Comparison of ENCODE assay signal across 23 cellular contexts in the genomic region with DNA sequence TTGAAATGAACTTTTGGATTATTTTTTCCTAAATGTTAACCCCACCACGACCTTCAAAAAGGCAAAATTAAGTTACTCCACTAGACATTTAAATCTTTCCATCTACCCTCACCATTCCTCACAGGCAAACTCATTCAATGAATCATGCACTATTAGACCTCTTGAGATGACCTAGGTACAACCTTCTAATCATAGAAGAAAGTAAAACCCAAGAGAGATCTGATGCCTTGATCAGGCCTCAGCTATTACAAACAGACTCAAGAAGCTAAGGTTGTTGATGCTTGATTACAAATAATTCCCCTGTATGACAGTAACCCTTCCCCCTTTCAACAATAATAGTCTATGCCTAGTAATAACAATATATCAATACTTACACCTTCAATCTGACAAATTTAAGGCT. TPM values are rescaled to one million over a fixed set of nuclear protein-coding genes. Genes with fewer than 3 reads are reported as not detected.
A peak's percentile ranks its signal among the peaks of the same experiment; 100 is the strongest.
DNase-seq lines count a peak whose midpoint lies in the region; ATAC-seq, FAIRE-seq and TF ChIP-seq lines count a peak whose summit lies in the region.
"Had no signal": no experiment of that assay in that cellular context is flagged by ENCODE, and none has a peak within 500 bp of the region (broad histone marks: within the 10 kb centered on the region; RNA-seq: fewer than 3 reads in every experiment).

No MANE protein-coding gene starts in this region.

- peaks cover 75% of the 10 kb centered on the region for H3K4me1 Mint-ChIP-seq in dendritic cell treated with granulocyte-macrophage colony-stimulating factor and Interleukin-4, amounts not matched to agents 40 ng/mL and 50 ng/mL, for 4 days (ENCODE audit: low read depth)
- peaks cover 73% of the 10 kb centered on the region for H3K4me1 Mint-ChIP-seq in stimulated activated naive CD8-positive, alpha-beta T cell treated with anti-CD3 and anti-CD28 coated beads, Interleukin-15, Interleukin-2, amounts not matched to agents 100 ng/mL and 50 ng/mL, for 24 hours (ENCODE audit: low read depth)
- H3K4me1 Mint-ChIP-seq in neural progenitor cell: peaks cover 14% of the 10 kb centered on the region

- no peaks in the 10 kb centered on the region for H3K36me3 ChIP-seq in neural progenitor cell

- no peak overlapping the region for H3K4me2 ChIP-seq in neural progenitor cell
- H3K4me2 ChIP-seq: SK-N-SH had no signal

- no peaks in the 10 kb centered on the region for H3K9me3 Mint-ChIP-seq in activated naive CD4-positive, alpha-beta T cell treated with anti-CD3 and anti-CD28 coated beads, Interleukin-2, amount 50 U/mL, for 72 hours
- H3K9me3 Mint-ChIP-seq in dendritic cell treated with granulocyte-macrophage colony-stimulating factor and Interleukin-4, amounts not matched to agents 40 ng/mL and 50 ng/mL, for 4 days: no peaks in the 10 kb centered on the region
- H3K9me3 Mint-ChIP-seq in stimulated activated naive CD8-positive, alpha-beta T cell treated with anti-CD3 and anti-CD28 coated beads, Interleukin-15, Interleukin-2, amounts not matched to agents 100 ng/mL and 50 ng/mL, for 24 hours: no peaks in the 10 kb centered on the region
- no peaks in the 10 kb centered on the region for H3K9me3 Mint-ChIP-seq in neural progenitor cell
- H3K9me3 Mint-ChIP-seq: CD14-positive monocyte; CD8-positive, alpha-beta memory T cell had no signal

- no peak overlapping the region for H3K4me3 ChIP-seq in neural progenitor cell

- H3K4me3 Mint-ChIP-seq in dendritic cell treated with granulocyte-macrophage colony-stimulating factor and Interleukin-4, amounts not matched to agents 40 ng/mL and 50 ng/mL, for 4 days: no peak overlapping the region
- H3K4me3 Mint-ChIP-seq in stimulated activated naive CD8-positive, alpha-beta T cell treated with anti-CD3 and anti-CD28 coated beads, Interleukin-15, Interleukin-2, amounts not matched to agents 100 ng/mL and 50 ng/mL, for 24 hours: peak overlapping the region; percentile 48
- no peak overlapping the region for H3K4me3 Mint-ChIP-seq in neural progenitor cell
- H3K4me3 Mint-ChIP-seq: CD14-positive monocyte; CD8-positive, alpha-beta memory T cell had no signal

- peak; percentile 9 to 61 for ATAC-seq in activated naive CD4-positive, alpha-beta T cell treated with anti-CD3 and anti-CD28 coated beads, Interleukin-2, amount 50 U/mL, for 72 hours
- ATAC-seq in GM21723 (IDR thresholded peaks at IDR 0.05; ENCODE audit: unreplicated experiment): no peak
- ATAC-seq: HCT116, PC-3 had no signal

- H4K20me1 ChIP-seq in neural progenitor cell (ENCODE audit: low read depth): peaks cover 6% of the 10 kb centered on the region

- H3K36me3 Mint-ChIP-seq in activated naive CD4-positive, alpha-beta T cell treated with anti-CD3 and anti-CD28 coated beads, Interleukin-2, amount 50 U/mL, for 72 hours: peaks cover 0 to 7% of the 10 kb centered on the region in 2 donors
- H3K36me3 Mint-ChIP-seq in dendritic cell treated with granulocyte-macrophage colony-stimulating factor and Interleukin-4, amounts not matched to agents 40 ng/mL and 50 ng/mL, for 4 days (ENCODE audit: low read depth): peaks cover 56% of the 10 kb centered on the region
- H3K36me3 Mint-ChIP-seq in stimulated activated naive CD8-positive, alpha-beta T cell treated with anti-CD3 and anti-CD28 coated beads, Interleukin-15, Interleukin-2, amounts not matched to agents 100 ng/mL and 50 ng/mL, for 24 hours (ENCODE audit: low read depth): peaks cover 75% of the 10 kb centered on the region
- H3K36me3 Mint-ChIP-seq in neural progenitor cell: peaks cover 2% of the 10 kb centered on the region

- no peaks in the 10 kb centered on the region for H3K27me3 Mint-ChIP-seq in dendritic cell treated with granulocyte-macrophage colony-stimulating factor and Interleukin-4, amounts not matched to agents 40 ng/mL and 50 ng/mL, for 4 days
- H3K27me3 Mint-ChIP-seq in stimulated activated naive CD8-positive, alpha-beta T cell treated with anti-CD3 and anti-CD28 coated beads, Interleukin-15, Interleukin-2, amounts not matched to agents 100 ng/mL and 50 ng/mL, for 24 hours: no peaks in the 10 kb centered on the region
- no peaks in the 10 kb centered on the region for H3K27me3 Mint-ChIP-seq in neural progenitor cell (ENCODE audit: insufficient read depth, low read depth)
- H3K27me3 Mint-ChIP-seq: CD8-positive, alpha-beta memory T cell had no signal

- intact Hi-C loops in dendritic cell treated with granulocyte-macrophage colony-stimulating factor and Interleukin-4, amounts not matched to agents 40 ng/mL and 50 ng/mL, for 4 days (cut with micrococcal nuclease): no loop called here

- no peak overlapping the region for H3K27ac Mint-ChIP-seq in activated naive CD4-positive, alpha-beta T cell treated with anti-CD3 and anti-CD28 coated beads, Interleukin-2, amount 50 U/mL, for 72 hours
- H3K27ac Mint-ChIP-seq in dendritic cell treated with granulocyte-macrophage colony-stimulating factor and Interleukin-4, amounts not matched to agents 40 ng/mL and 50 ng/mL, for 4 days: peak overlapping the region; percentile 41
- peak overlapping the region; percentile 89 for H3K27ac Mint-ChIP-seq in stimulated activated naive CD8-positive, alpha-beta T cell treated with anti-CD3 and anti-CD28 coated beads, Interleukin-15, Interleukin-2, amounts not matched to agents 100 ng/mL and 50 ng/mL, for 24 hours
- no peak overlapping the region for H3K27ac Mint-ChIP-seq in neural progenitor cell

- no peaks in the 10 kb centered on the region for H3F3A ChIP-seq in neural progenitor cell (ENCODE audit: low read depth)

- H3K4me1 ChIP-seq in neural progenitor cell: peaks cover 12% of the 10 kb centered on the region

- H3K27me3 ChIP-seq in neural progenitor cell: no peaks in the 10 kb centered on the region

- H3K27ac ChIP-seq in neural progenitor cell: no peak overlapping the region
- H3K27ac ChIP-seq: HL-60 had no signal

- peak; percentile 55 for FAIRE-seq in D721Med (lab: Jason Lieb, UNC)
- FAIRE-seq: GM12891 had no signal

- H2AFZ ChIP-seq in neural progenitor cell (replicated peaks): no peak overlapping the region

- TF ChIP-seq CTCF in D721Med (IDR thresholded peaks at IDR 0.05; ENCODE audit: insufficient read depth, missing control alignments) (no peak), neural progenitor cell (IDR thresholded peaks at IDR 0.05) (no peak)

- no peaks in the 10 kb centered on the region for H3K9me3 ChIP-seq in neural progenitor cell (ENCODE audit: low read depth)
- H3K9me3 ChIP-seq: SK-N-SH had no signal

- no peak for DNase-seq in activated naive CD4-positive, alpha-beta T cell treated with anti-CD3 and anti-CD28 coated beads, Interleukin-2, amount 50 U/mL, for 72 hours (ENCODE audit: low spot score in 2 of 2)
- DNase-seq in activated naive CD4-positive, alpha-beta T cell treated with anti-CD3 and anti-CD28 coated beads, Interleukin-2, amount 50 U/mL, for 16 hours: no peak
- no peak for DNase-seq in D721Med (ENCODE audit: insufficient read length, low spot score)
- no peak for DNase-seq in neural progenitor cell (ENCODE audit: low spot score)
- DNase-seq: CD8-positive, alpha-beta memory T cell; DMS79 treated with DMSO at 0.1 percent for 48 hours; GF-D8; NCI-H1048; NCI-H1436; NCI-H187 treated with DMSO at 0.1 percent for 48 hours; NCI-H446; NCI-H524 treated with DMSO at 0.1 percent for 48 hours; NCI-H82; NK-92 treated with Interleukin-12 subunit alpha and Interleukin-12 subunit beta, amount 100 ng/mL, for 24 hours; PC-3; SK-N-SH had no signal

- H3K79me2 ChIP-seq in neural progenitor cell (ENCODE audit: low read depth): no peaks in the 10 kb centered on the region

- H3K9ac ChIP-seq in neural progenitor cell: no peak overlapping the region
- H3K9ac ChIP-seq: SK-N-SH had no signal

RNA-seq across cellular contexts. Expression of gene TAPT1, which starts 18.9 kb away (rescaled TPM):
- 10 to 100 TPM; 33.6 to 52.5 TPM for total RNA-seq in activated naive CD4-positive, alpha-beta T cell treated with anti-CD3 and anti-CD28 coated beads, Interleukin-2, amount 50 U/mL, for 72 hours
- total RNA-seq in neural progenitor cell (ENCODE audit: low replicate concordance): 16.4 and 18.9 TPM in 2 replicates

Comparison
In these comparisons a context has a peak if more than half of its experiments do, and no peak if none do; other contexts are left out.
1. H3K27ac Mint-ChIP-seq: peak in dendritic cell treated with granulocyte-macrophage colony-stimulating factor and Interleukin-4, amounts not matched to agents 40 ng/mL and 50 ng/mL, for 4 days (single experiment) and stimulated activated naive CD8-positive, alpha-beta T cell treated with anti-CD3 and anti-CD28 coated beads, Interleukin-15, Interleukin-2, amounts not matched to agents 100 ng/mL and 50 ng/mL, for 24 hours (single experiment); none in activated naive CD4-positive, alpha-beta T cell treated with anti-CD3 and anti-CD28 coated beads, Interleukin-2, amount 50 U/mL, for 72 hours (0 of 2) and neural progenitor cell (single experiment).